Comparison of ENCODE assay signal across 15 cellular contexts in the genomic region with DNA sequence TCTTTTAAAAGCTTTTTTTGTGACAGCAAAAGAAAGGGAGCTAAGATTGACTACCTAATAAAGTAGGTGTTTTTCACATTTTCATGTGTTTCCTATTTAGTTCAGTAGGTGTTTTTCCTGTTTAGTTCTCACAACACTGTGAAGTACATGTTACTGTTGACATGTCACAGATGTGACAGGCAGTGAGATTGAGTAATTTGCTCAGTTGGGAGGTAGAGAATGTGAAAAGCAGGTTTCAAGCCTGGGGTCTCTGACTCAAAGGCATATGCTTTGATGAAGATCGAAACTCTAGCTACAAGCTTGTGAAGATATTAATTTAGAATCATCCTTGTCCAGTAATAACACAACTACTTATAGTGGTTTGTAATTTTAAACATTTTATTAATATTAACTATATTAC. TPM values are rescaled to one million over a fixed set of nuclear protein-coding genes. Genes with fewer than 3 reads are reported as not detected.
DNase-seq lines count a peak whose midpoint lies in the region; ATAC-seq and TF ChIP-seq lines count a peak whose summit lies in the region.
"Had no signal": no experiment of that assay in that cellular context is flagged by ENCODE, and none has a peak within 500 bp of the region (broad histone marks: within the 10 kb centered on the region; RNA-seq: fewer than 3 reads in every experiment).

No MANE protein-coding gene starts in this region.

- H3K27ac ChIP-seq in CD8-positive, alpha-beta memory T cell (ENCODE audit: low read depth, low read length): no peak overlapping the region
- H3K27ac ChIP-seq: neutrophil, spleen had no signal

- DNase-seq in HEK293T (ENCODE audit: extremely low spot score) (no peak), hepatic stellate cell (ENCODE audit: low spot score) (no peak)
- no peak for DNase-seq in CD8-positive, alpha-beta memory T cell
- DNase-seq in activated CD4-positive, alpha-beta T cell treated with anti-CD3 and anti-CD28 coated beads, Interleukin-2, amount 50 U/mL, for 4 hours: no peak
- DNase-seq: activated B cell treated with CpG ODN at 0.5 μM for 24 hours, AML-193, endodermal cell, left ventricle myocardium superior, NCI-H1694 treated with DMSO at 0.1 percent for 48 hours, spleen had no signal

- H3K36me3 ChIP-seq in CD8-positive, alpha-beta memory T cell (ENCODE audit: insufficient read depth, low read length): no peaks in the 10 kb centered on the region
- H3K36me3 ChIP-seq: neutrophil, spleen had no signal

- no peak for TF ChIP-seq POLR2A in GM18505 (IDR thresholded peaks at IDR 0.05; ENCODE audit: borderline replicate concordance, extremely low read depth, insufficient read depth, insufficient read length)

- H3K4me3 Mint-ChIP-seq in CD8-positive, alpha-beta memory T cell: no peak overlapping the region
- H3K4me3 Mint-ChIP-seq: activated B cell treated with CpG ODN at 0.5 μM for 24 hours, endodermal cell had no signal

- peak; percentile 72 for ATAC-seq in GM18505 (IDR thresholded peaks at IDR 0.05; ENCODE audit: unreplicated experiment)
- peak; percentile 73 for ATAC-seq in GM19467 (IDR thresholded peaks at IDR 0.05; ENCODE audit: unreplicated experiment)
- peak; percentile 83 for ATAC-seq in HG02870 (IDR thresholded peaks at IDR 0.05; ENCODE audit: unreplicated experiment)
- ATAC-seq in HG03460 (IDR thresholded peaks at IDR 0.05; ENCODE audit: unreplicated experiment): peak; percentile 52
- ATAC-seq: left ventricle myocardium superior had no signal

- POLR2A ChIA-PET in HEK293T (lab: Yijun Ruan, JAX): no interaction called here
- POLR2A ChIA-PET in CD8-positive, alpha-beta memory T cell (lab: Charles Lee): interaction anchor here (0.6 kb wide), 1 partner anchor 21 kb away, joined by 5 read pairs; no protein-coding TSS in a partner anchor

- H3K27me3 Mint-ChIP-seq in CD8-positive, alpha-beta memory T cell: no peaks in the 10 kb centered on the region
- H3K27me3 Mint-ChIP-seq: activated B cell treated with CpG ODN at 0.5 μM for 24 hours had no signal

- H3K9me3 ChIP-seq in CD8-positive, alpha-beta memory T cell (ENCODE audit: low read length): no peaks in the 10 kb centered on the region
- H3K9me3 ChIP-seq: neutrophil, spleen had no signal

- H3K36me3 Mint-ChIP-seq in CD8-positive, alpha-beta memory T cell: no peaks in the 10 kb centered on the region

- H3K9me3 Mint-ChIP-seq in CD8-positive, alpha-beta memory T cell: no peaks in the 10 kb centered on the region
- H3K9me3 Mint-ChIP-seq: activated B cell treated with CpG ODN at 0.5 μM for 24 hours, endodermal cell had no signal

- H3K4me3 ChIP-seq in CD8-positive, alpha-beta memory T cell (ENCODE audit: low read length): no peak overlapping the region
- H3K4me3 ChIP-seq: spleen had no signal

- H3K4me1 ChIP-seq in CD8-positive, alpha-beta memory T cell (ENCODE audit: insufficient read depth, low read length): no peaks in the 10 kb centered on the region

- CTCF ChIA-PET in HEK293T (lab: Yijun Ruan, JAX): interaction anchor here (0.8 kb wide), 1 partner anchor 299 kb away, joined by 3 read pairs; no protein-coding TSS in a partner anchor
- CTCF ChIA-PET in CD8-positive, alpha-beta memory T cell (lab: Charles Lee): interaction anchor here (0.9 kb wide), 1 partner anchor 59 kb away, joined by 3 read pairs; no protein-coding TSS in a partner anchor

- H3K4me1 Mint-ChIP-seq in CD8-positive, alpha-beta memory T cell: peaks cover 11 to 22% (median 22%) of the 10 kb centered on the region in 3 donors

- H3K27ac Mint-ChIP-seq in CD8-positive, alpha-beta memory T cell: peak overlapping the region in 1 of 8 donors; percentile 22
- H3K27ac Mint-ChIP-seq: activated B cell treated with CpG ODN at 0.5 μM for 24 hours, endodermal cell had no signal

- H3K27me3 ChIP-seq in CD8-positive, alpha-beta memory T cell (ENCODE audit: insufficient read depth, low read length, poor library complexity, severe bottlenecking): no peaks in the 10 kb centered on the region
- H3K27me3 ChIP-seq: neutrophil, spleen had no signal

TF ChIP-seq in HEK293T, 16 proteins besides CTCF, POLR2A, EP300 and RAD21:
- no peak for TF ChIP-seq SP1 (IDR thresholded peaks at IDR 0.05)
- no peak for TF ChIP-seq HDGF (IDR thresholded peaks at IDR 0.05; ENCODE audit: borderline replicate concordance)
- no peak for TF ChIP-seq FOXK2 (IDR thresholded peaks at IDR 0.05)

RNA-seq across cellular contexts. Expression of a gene that starts 43.1 kb away (rescaled TPM):
- total RNA-seq in CD8-positive, alpha-beta memory T cell: 1 to 10 TPM; 7.0 to 8.0 TPM
- 1.5 TPM for polyA plus RNA-seq in CD8-positive, alpha-beta memory T cell

RNA-seq across cellular contexts. Expression of a gene that starts 44.2 kb away (rescaled TPM):
- total RNA-seq in CD8-positive, alpha-beta memory T cell: 1 to 10 TPM; 7.7 to 8.2 TPM
- 37.7 TPM for polyA plus RNA-seq in CD8-positive, alpha-beta memory T cell
